2 cellular contexts compared by ENCODE assay signal in genomic region chr6:134451529-134451928, GRCh38.
TF ChIP-seq lines count a peak whose summit lies in the region.

No MANE protein-coding gene starts in this region.

TF ChIP-seq in H1, 55 proteins besides CTCF, POLR2A, EP300 and RAD21:
- TF ChIP-seq EZH2 (IDR thresholded peaks at IDR 0.05; ENCODE audit: low read depth, low read length, severe bottlenecking) (no peak), BCL11A (IDR thresholded peaks at IDR 0.05; ENCODE audit: low read depth in 2 of 2, low read length in 2 of 2) (no peak), TAF1 (IDR thresholded peaks at IDR 0.05; ENCODE audit: low read depth, low read length) (no peak), CTBP2 (IDR thresholded peaks at IDR 0.05; ENCODE audit: borderline replicate concordance, insufficient read depth, insufficient read length, low read length) (no peak), RXRA (IDR thresholded peaks at IDR 0.05; ENCODE audit: insufficient read depth, low read depth, low read length) (no peak), CBX8 (IDR thresholded peaks at IDR 0.05; ENCODE audit: borderline replicate concordance, low read depth, low read length) (no peak), ATF2 (IDR thresholded peaks at IDR 0.05; ENCODE audit: low read length) (no peak), SAP30 (IDR thresholded peaks at IDR 0.05; ENCODE audit: insufficient read depth, insufficient replicate concordance, low read length) (no peak), ZNF274 (IDR thresholded peaks at IDR 0.05; ENCODE audit: borderline replicate concordance, extremely low read depth, low read length) (no peak), CHD2 (IDR thresholded peaks at IDR 0.05; ENCODE audit: low read length) (no peak)
TF ChIP-seq in H1: peak in this region for 0.

TF ChIP-seq in HepG2, 621 proteins besides CTCF, POLR2A, EP300 and RAD21:
- TF ChIP-seq MYPOP (CRISPR knock-in tag; IDR thresholded peaks at IDR 0.05) (no peak), STAG1 (CRISPR knock-in tag; IDR thresholded peaks at IDR 0.05) (peak; percentile 70)
TF ChIP-seq in HepG2: peak in this region for 1.
